Comparison of ENCODE assay signal across 9 cellular contexts in genomic region chr18:74147491-74147778, GRCh38. TPM values are rescaled to one million over a fixed set of nuclear protein-coding genes. Genes with fewer than 3 reads are reported as not detected.
A peak's percentile ranks its signal among the peaks of the same experiment; 100 is the strongest.
DNase-seq lines count a peak whose midpoint lies in the region; ATAC-seq, FAIRE-seq and TF ChIP-seq lines count a peak whose summit lies in the region.
"Had no signal": no experiment of that assay in that cellular context is flagged by ENCODE, and none has a peak within 500 bp of the region (broad histone marks: within the 10 kb centered on the region; RNA-seq: fewer than 3 reads in every experiment).

No MANE protein-coding gene starts in this region.

- peak overlapping the region; percentile 95 for H3K4me3 ChIP-seq in K562

- no peak for TF ChIP-seq RAD21 in K562 (CRISPR knock-in tag; conservative IDR thresholded peaks at IDR 0.05 in 1 of 2, IDR thresholded peaks at IDR 0.05 in 1 of 2)

- intact Hi-C loops in K562 (cut with micrococcal nuclease): loop anchor here (10.0 kb wide), 1 partner anchor 1727 kb away; no protein-coding TSS in a partner anchor

- CTCF ChIA-PET in K562 (lab: Yijun Ruan, JAX; ENCODE audit: low intra/inter-chr PET ratio): no interaction called here

- H4K20me1 ChIP-seq in K562 (replicated peaks; ENCODE audit: control insufficient read depth, insufficient read depth, low read length): no peaks in the 10 kb centered on the region; the same call in 1 of the 2 replicates

- H3K79me2 ChIP-seq in K562 (ENCODE audit: control insufficient read depth, insufficient read depth, low read length): peaks cover 41% of the 10 kb centered on the region

- H3K27me3 Mint-ChIP-seq in activated T-cell treated with anti-CD3 and anti-CD28 coated beads, Interleukin-2, amount 50 U/mL, for 72 hours (ENCODE audit: low read depth): no peaks in the 10 kb centered on the region
- H3K27me3 Mint-ChIP-seq in memory B cell: peaks cover 3% of the 10 kb centered on the region
- peaks cover 3% of the 10 kb centered on the region for H3K27me3 Mint-ChIP-seq in type B pancreatic cell

- H3K9ac ChIP-seq in K562 (ENCODE audit: insufficient read depth in 1 of 2, low read depth in 2 of 2, low read length in 2 of 2): peak overlapping the region in 1 of 2 experiments; percentile 61; a peak in 3 of 4 replicates

- no peak for TF ChIP-seq CTCF in K562 (IDR thresholded peaks at IDR 0.05 in 2 of 3, conservative IDR thresholded peaks at IDR 0.05 in 1 of 3; ENCODE audit: insufficient read depth in 2 of 3, low read depth in 1 of 3, low read length in 3 of 3)
- TF ChIP-seq CTCF in type B pancreatic cell (conservative IDR thresholded peaks at IDR 0.05): no peak

- no peaks in the 10 kb centered on the region for H3K9me3 Mint-ChIP-seq in activated T-cell treated with anti-CD3 and anti-CD28 coated beads, Interleukin-2, amount 50 U/mL, for 72 hours
- H3K9me3 Mint-ChIP-seq in memory B cell: no peaks in the 10 kb centered on the region
- H3K9me3 Mint-ChIP-seq in type B pancreatic cell: no peaks in the 10 kb centered on the region

- H3K9me1 ChIP-seq in K562 (ENCODE audit: control insufficient read depth, insufficient read depth, low read length): peaks cover 3% of the 10 kb centered on the region

- peaks cover 4 to 5% of the 10 kb centered on the region in 2 donors for H3K36me3 Mint-ChIP-seq in activated T-cell treated with anti-CD3 and anti-CD28 coated beads, Interleukin-2, amount 50 U/mL, for 72 hours (ENCODE audit: insufficient read depth in 2 of 2)
- no peaks in the 10 kb centered on the region for H3K36me3 Mint-ChIP-seq in memory B cell
- peaks cover 3% of the 10 kb centered on the region for H3K36me3 Mint-ChIP-seq in type B pancreatic cell

- DNase-seq in activated T-cell treated with anti-CD3 and anti-CD28 coated beads, Interleukin-2, amount 50 U/mL, for 72 hours: no peak
- no peak for DNase-seq in activated T-cell treated with anti-CD3 and anti-CD28 coated beads, Interleukin-2, amount 50 U/mL, for 48 hours
- DNase-seq in K562 (ENCODE audit: extremely low read depth in 1 of 4, low spot score in 3 of 4): no peak
- DNase-seq in memory B cell (ENCODE audit: low spot score in 2 of 2): no peak
- no peak for DNase-seq in type B pancreatic cell (ENCODE audit: extremely low spot score, unreplicated experiment)
- no peak for DNase-seq in SW 1271 (lab: John Stamatoyannopoulos, UW)

- peak overlapping the region; percentile 99 for H3K4me2 ChIP-seq in K562 (ENCODE audit: insufficient read depth, low read length)

- no peak for FAIRE-seq in K562 (lab: Jason Lieb, UNC)
- FAIRE-seq: colon had no signal

- H3K4me1 ChIP-seq in K562 (replicated peaks in 1 of 2; ENCODE audit: control insufficient read depth in 2 of 2, insufficient read depth in 2 of 2, low read length in 2 of 2): peaks cover 5 to 11% of the 10 kb centered on the region in 2 experiments; a peak in 4 of 5 replicates

- no TSS peak for BruUV-seq in K562 (replicated peaks; lab: Mats Ljungman, UMichigan)

- no peak for ATAC-seq in activated T-cell treated with anti-CD3 and anti-CD28 coated beads, Interleukin-2, amount 50 U/mL, for 72 hours (replicated peaks in 1 of 2)
- no peak for ATAC-seq in K562
- no peak for ATAC-seq in memory B cell (ENCODE audit: low read depth)
- no peak for ATAC-seq in HG02981 (IDR thresholded peaks at IDR 0.05; ENCODE audit: unreplicated experiment)
- ATAC-seq in HG03520 (IDR thresholded peaks at IDR 0.05; ENCODE audit: unreplicated experiment): no peak

- 2% methylated on average over 20 of the region's 28 CpGs for WGBS in K562 (ENCODE audit: insufficient coverage, low coverage, missing lambda C conversion rate)

- no peak for TF ChIP-seq POLR2A in K562 (conservative IDR thresholded peaks at IDR 0.05)

- in situ Hi-C loops in K562 (cut with MboI): no loop called here

- H3K27me3 ChIP-seq in K562 (ENCODE audit: control insufficient read depth in 2 of 2, insufficient read depth in 2 of 2, low read length in 2 of 2): no peaks in the 10 kb centered on the region

- no peak for TF ChIP-seq EP300 in K562 (IDR thresholded peaks at IDR 0.05; ENCODE audit: low read length)

- no peaks in the 10 kb centered on the region for H3K9me3 ChIP-seq in K562 (replicated peaks; ENCODE audit: control insufficient read depth, insufficient read depth, low read depth, low read length)

- H3K27ac Mint-ChIP-seq in activated T-cell treated with anti-CD3 and anti-CD28 coated beads, Interleukin-2, amount 50 U/mL, for 72 hours: peak overlapping the region; percentile 99
- H3K27ac Mint-ChIP-seq in memory B cell: peak overlapping the region; percentile 95
- H3K27ac Mint-ChIP-seq in type B pancreatic cell: peak overlapping the region; percentile 93

- H3K4me3 Mint-ChIP-seq in activated T-cell treated with anti-CD3 and anti-CD28 coated beads, Interleukin-2, amount 50 U/mL, for 72 hours: peak overlapping the region; percentile 92 to 98
- H3K4me3 Mint-ChIP-seq in memory B cell (peak overlapping the region; percentile 94), type B pancreatic cell (peak overlapping the region; percentile 99)

- peaks cover 28% of the 10 kb centered on the region; the same call in 2 of the 3 replicates for H3K36me3 ChIP-seq in K562 (ENCODE audit: control insufficient read depth, insufficient read depth, low read length)

- peaks cover 49% of the 10 kb centered on the region for H3K4me1 Mint-ChIP-seq in activated T-cell treated with anti-CD3 and anti-CD28 coated beads, Interleukin-2, amount 50 U/mL, for 72 hours (ENCODE audit: low read depth)
- H3K4me1 Mint-ChIP-seq in memory B cell: peaks cover 22% of the 10 kb centered on the region
- peaks cover 22% of the 10 kb centered on the region for H3K4me1 Mint-ChIP-seq in type B pancreatic cell (ENCODE audit: unreplicated experiment)

- H2AFZ ChIP-seq in K562 (ENCODE audit: low read depth, low read length): 0 out of 2 replicates have a peak overlapping the region, but pooled peaks have one; percentile 45

- H3K27ac ChIP-seq in K562 (ENCODE audit: extremely low read depth, low read depth, low read length): no peak overlapping the region

- POLR2A ChIA-PET in K562 (lab: Yijun Ruan, JAX): no interaction called here

TF ChIP-seq in K562, 482 proteins besides CTCF, POLR2A, EP300 and RAD21 (continues in another document):
- TF ChIP-seq LCOR (CRISPR knock-in tag; IDR thresholded peaks at IDR 0.05): 0 out of 2 replicates have a peak, but pooled peaks have one; percentile 24
- peak in 1 of 2 experiments; percentile 53; a peak in 1 of 4 replicates for TF ChIP-seq HDAC1 (IDR thresholded peaks at IDR 0.05)
- peak; percentile 30; the same call in 1 of the 2 replicates for TF ChIP-seq ZBTB7A (IDR thresholded peaks at IDR 0.05; ENCODE audit: borderline replicate concordance, control insufficient read depth, low read depth, low read length)
- peak; percentile 48 to 89; a peak in 2 of 4 replicates for TF ChIP-seq SIN3A (IDR thresholded peaks at IDR 0.05; ENCODE audit: borderline replicate concordance in 2 of 2, control insufficient read depth in 1 of 2, low read depth in 2 of 2, low read length in 2 of 2)
- TF ChIP-seq YY1 (IDR thresholded peaks at IDR 0.05; ENCODE audit: borderline replicate concordance in 1 of 3, control insufficient read depth in 1 of 3, extremely low read depth in 1 of 3, insufficient read depth in 3 of 3, insufficient read length in 1 of 3, insufficient replicate concordance in 2 of 3, low read depth in 1 of 3, low read length in 2 of 3): no peak

RNA-seq across cellular contexts. Expression of gene FBXO15, which starts 0.2 kb away (rescaled TPM):
- total RNA-seq in activated T-cell treated with anti-CD3 and anti-CD28 coated beads, Interleukin-2, amount 50 U/mL, for 72 hours: 1 to 10 TPM; 1.0 to 2.1 TPM
- 0.26 TPM in 1 of 2 replicates, not detected in the other for total RNA-seq in K562 (2011; cell fraction: chromatin; rRNA removed; ENCODE audit: low replicate concordance)
- not detected in 2 replicates for total RNA-seq in K562 (2011; cell fraction: nucleolus; rRNA removed)
- total RNA-seq in K562 (2011; cell fraction: nucleoplasm; rRNA removed): 0.99 TPM in 1 of 2 replicates, not detected in the other
- total RNA-seq in K562 (2014; rRNA removed) (0.24 TPM in 1 of 2 replicates, not detected in the other), K562 (2014; rRNA removed; fragmentation: Illumina TruSeq; extraction: Trizol) (0.16 and 0.36 TPM in 2 replicates), K562 (2015; rRNA removed; fragmentation: Illumina TruSeq; extraction: Trizol) (0.26 and 0.43 TPM in 2 replicates), K562 (2021) (0.29 and 0.58 TPM in 2 replicates), type B pancreatic cell (ENCODE audit: low replicate concordance) (2.0 and 4.7 TPM in 2 replicates)
- polyA plus RNA-seq in K562 (2011; rRNA removed) (0.23 and 0.25 TPM in 2 replicates), K562 (2014; fragmentation: Illumina TruSeq; extraction: Trizol) (0.07 and 0.48 TPM in 2 replicates), K562 (2014; fragmentation: Nextera tagmentation; extraction: Ambion mirVana) (under 1 TPM; 0.15 to 0.35 TPM), K562 (2014; rRNA removed) (0.08 and 0.11 TPM in 2 replicates)
- polyA plus RNA-seq in K562 (2011; cell fraction: cytosol; rRNA removed): 0.21 TPM in 1 of 2 replicates, not detected in the other
- polyA plus RNA-seq in K562 (2011; cell fraction: nucleus; rRNA removed): 0.31 and 0.40 TPM in 2 replicates
- 0.22 and 0.26 TPM in 2 replicates for polyA plus RNA-seq in K562 (2012)
- 0.57 and 0.60 TPM in 2 replicates for polyA minus RNA-seq in K562 (2011; rRNA and poly(A)+ RNA removed)
- not detected in 2 replicates for polyA minus RNA-seq in K562 (2011; cell fraction: cytosol; rRNA and poly(A)+ RNA removed)
- polyA minus RNA-seq in K562 (2011; cell fraction: nucleus; rRNA and poly(A)+ RNA removed): 0.13 and 0.44 TPM in 2 replicates

RNA-seq across cellular contexts. Expression of gene TIMM21, which starts 0.9 kb away (rescaled TPM):
- 10 to 100 TPM; 23.9 to 25.8 TPM for total RNA-seq in activated T-cell treated with anti-CD3 and anti-CD28 coated beads, Interleukin-2, amount 50 U/mL, for 72 hours
- total RNA-seq in K562 (2011; cell fraction: chromatin; rRNA removed; ENCODE audit: low replicate concordance): 57.0 and 80.6 TPM in 2 replicates
- total RNA-seq in K562 (2011; cell fraction: nucleolus; rRNA removed): 44.4 and 51.5 TPM in 2 replicates
- total RNA-seq in K562 (2011; cell fraction: nucleoplasm; rRNA removed): 66.5 and 69.2 TPM in 2 replicates
- 90.7 and 94.0 TPM in 2 replicates for total RNA-seq in K562 (2014; rRNA removed)
- 56.2 and 67.4 TPM in 2 replicates for total RNA-seq in K562 (2014; rRNA removed; fragmentation: Illumina TruSeq; extraction: Trizol)
- 60.4 and 66.1 TPM in 2 replicates for total RNA-seq in K562 (2015; rRNA removed; fragmentation: Illumina TruSeq; extraction: Trizol)
- total RNA-seq in K562 (2021): 54.7 and 64.6 TPM in 2 replicates
- polyA plus RNA-seq in K562 (2011; rRNA removed): 56.8 and 75.7 TPM in 2 replicates
- polyA plus RNA-seq in K562 (2011; cell fraction: cytosol; rRNA removed): 33.1 and 51.2 TPM in 2 replicates
- 62.3 and 82.0 TPM in 2 replicates for polyA plus RNA-seq in K562 (2011; cell fraction: nucleus; rRNA removed)
- 32.8 and 87.1 TPM in 2 replicates for polyA plus RNA-seq in K562 (2012)
- 83.3 and 84.8 TPM in 2 replicates for polyA plus RNA-seq in K562 (2014; fragmentation: Illumina TruSeq; extraction: Trizol)
- 100 to 1,000 TPM; 187 to 229 TPM for polyA plus RNA-seq in K562 (2014; fragmentation: Nextera tagmentation; extraction: Ambion mirVana)
- 114 and 154 TPM in 2 replicates for polyA plus RNA-seq in K562 (2014; rRNA removed)
- polyA minus RNA-seq in K562 (2011; rRNA and poly(A)+ RNA removed): 58.6 and 78.6 TPM in 2 replicates
- 20.8 and 22.0 TPM in 2 replicates for polyA minus RNA-seq in K562 (2011; cell fraction: cytosol; rRNA and poly(A)+ RNA removed)
- 22.3 and 50.8 TPM in 2 replicates for polyA minus RNA-seq in K562 (2011; cell fraction: nucleus; rRNA and poly(A)+ RNA removed)
- total RNA-seq in type B pancreatic cell (ENCODE audit: low replicate concordance): 40.2 and 44.8 TPM in 2 replicates
